ENCODE assay signal across 15 cellular contexts in the genomic region with DNA sequence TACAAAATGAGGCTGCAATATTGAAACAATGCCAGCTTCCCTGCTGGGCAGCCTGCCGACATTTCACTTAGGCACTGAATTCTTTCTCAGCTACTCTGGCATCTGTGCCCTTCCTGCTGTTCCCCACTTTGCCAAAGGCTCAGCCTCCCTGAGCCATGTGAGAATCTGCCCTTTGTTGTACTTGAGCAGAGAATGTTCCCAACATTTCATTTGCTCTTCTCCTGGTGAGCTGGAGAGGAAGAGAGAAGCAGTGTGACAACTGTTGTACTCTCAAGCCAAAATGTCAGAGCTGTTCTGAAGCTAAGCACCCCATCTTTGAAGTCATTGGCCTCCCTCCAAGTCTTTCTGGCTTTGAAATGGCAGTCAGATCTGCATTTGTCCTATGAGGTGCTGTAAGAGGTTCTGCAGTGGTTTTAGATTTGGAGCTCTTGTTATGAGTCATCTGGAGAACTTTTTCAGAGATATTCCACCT. TPM values are rescaled to one million over a fixed set of nuclear protein-coding genes. Genes with fewer than 3 reads are reported as not detected.
A peak's percentile ranks its signal among the peaks of the same experiment; 100 is the strongest.
DNase-seq lines count a peak whose midpoint lies in the region; ATAC-seq and TF ChIP-seq lines count a peak whose summit lies in the region.
"Had no signal": no experiment of that assay in that cellular context is flagged by ENCODE, and none has a peak within 500 bp of the region (broad histone marks: within the 10 kb centered on the region; RNA-seq: fewer than 3 reads in every experiment).

No MANE protein-coding gene starts in this region.

- H3K9me3 Mint-ChIP-seq in natural killer cell = no peaks in the 10 kb centered on the region
- H3K9me3 Mint-ChIP-seq: activated naive CD4-positive, alpha-beta T cell treated with anti-CD3 and anti-CD28 coated beads, Interleukin-2, amount 50 U/mL, for 24 hours; naive thymus-derived CD4-positive, alpha-beta T cell had no signal

- H3K27ac Mint-ChIP-seq in natural killer cell = no peak overlapping the region
- H3K27ac Mint-ChIP-seq: activated naive CD4-positive, alpha-beta T cell treated with anti-CD3 and anti-CD28 coated beads, Interleukin-2, amount 50 U/mL, for 24 hours; naive thymus-derived CD4-positive, alpha-beta T cell had no signal

- no peak for TF ChIP-seq CTCF in natural killer cell (IDR thresholded peaks at IDR 0.05)
- TF ChIP-seq CTCF in esophagus muscularis mucosa (IDR thresholded peaks at IDR 0.05) = no peak

- TF ChIP-seq POLR2A in esophagus muscularis mucosa (IDR thresholded peaks at IDR 0.05; ENCODE audit: low read depth) = no peak

- peak overlapping the region in 2 of 4 donors; percentile 14 to 39 for H3K27ac ChIP-seq in esophagus muscularis mucosa (replicated peaks in 1 of 4)
- H3K27ac ChIP-seq: hepatocyte had no signal

- no peak for TF ChIP-seq EP300 in esophagus muscularis mucosa (IDR thresholded peaks at IDR 0.05)

- H3K4me3 ChIP-seq in esophagus muscularis mucosa = no peak overlapping the region
- H3K4me3 ChIP-seq: HAP-1, hepatocyte had no signal

- intact Hi-C loops in natural killer cell (cut with micrococcal nuclease) = no loop called here
- intact Hi-C loops in esophagus muscularis mucosa (cut with DNase I) = no loop called here

- 40% methylated on average over 1 of the region's 1 CpG for WGBS in esophagus muscularis mucosa

- H3K36me3 ChIP-seq in esophagus muscularis mucosa = no peaks in the 10 kb centered on the region
- H3K36me3 ChIP-seq: HAP-1 had no signal

- ATAC-seq in GM18520 (IDR thresholded peaks at IDR 0.05; ENCODE audit: unreplicated experiment) (peak; percentile 71), HG03342 (IDR thresholded peaks at IDR 0.05; ENCODE audit: unreplicated experiment) (peak; percentile 75), natural killer cell (no peak)
- ATAC-seq: naive thymus-derived CD4-positive, alpha-beta T cell had no signal

- peaks cover 0 to 10% of the 10 kb centered on the region in 2 donors for H3K27me3 Mint-ChIP-seq in natural killer cell (ENCODE audit: low read depth in 2 of 2)

- peaks cover 0 to 4% (median 0%) of the 10 kb centered on the region in 4 donors for H3K27me3 ChIP-seq in esophagus muscularis mucosa
- H3K27me3 ChIP-seq: hepatocyte had no signal

- no peaks in the 10 kb centered on the region for H3K36me3 Mint-ChIP-seq in natural killer cell
- H3K36me3 Mint-ChIP-seq: activated naive CD4-positive, alpha-beta T cell treated with anti-CD3 and anti-CD28 coated beads, Interleukin-2, amount 50 U/mL, for 24 hours; naive thymus-derived CD4-positive, alpha-beta T cell had no signal

- no peaks in the 10 kb centered on the region for H3K9me3 ChIP-seq in esophagus muscularis mucosa
- H3K9me3 ChIP-seq: HAP-1, SK-N-SH had no signal

- peak; percentile 32 for DNase-seq in RPMI8226
- peak; percentile 25 for DNase-seq in pons (ENCODE audit: low spot score)
- no peak for DNase-seq in natural killer cell
- DNase-seq in NCI-H187 treated with DMSO at 0.1 percent for 48 hours (lab: John Stamatoyannopoulos, UW) = no peak
- no peak for DNase-seq in esophagus muscularis mucosa (ENCODE audit: extremely low spot score)
- no peak for DNase-seq in dedifferentiated amniotic fluid mesenchymal stem cell (ENCODE audit: extremely low spot score)
- DNase-seq: naive thymus-derived CD4-positive, alpha-beta T cell; NCI-H146; SK-N-SH; stimulated activated CD4-positive, alpha-beta T cell treated with anti-CD3 and anti-CD28 coated beads, Interleukin-2, amount 100 ng/mL, for 24 hours had no signal

- peaks cover 0 to 14% (median 3%) of the 10 kb centered on the region in 4 donors for H3K4me1 ChIP-seq in esophagus muscularis mucosa
- H3K4me1 ChIP-seq: HAP-1 had no signal

- H3K4me3 Mint-ChIP-seq in natural killer cell = no peak overlapping the region
- H3K4me3 Mint-ChIP-seq: activated naive CD4-positive, alpha-beta T cell treated with anti-CD3 and anti-CD28 coated beads, Interleukin-2, amount 50 U/mL, for 24 hours; naive thymus-derived CD4-positive, alpha-beta T cell had no signal

- H3K4me1 Mint-ChIP-seq in natural killer cell = peaks cover 6 to 26% of the 10 kb centered on the region in 2 donors
- H3K4me1 Mint-ChIP-seq: activated naive CD4-positive, alpha-beta T cell treated with anti-CD3 and anti-CD28 coated beads, Interleukin-2, amount 50 U/mL, for 24 hours; naive thymus-derived CD4-positive, alpha-beta T cell had no signal

RNA-seq across cellular contexts. Expression of gene LANCL3, which starts 32.5 kb away (rescaled TPM):
- total RNA-seq in natural killer cell = 1 to 10 TPM; 2.0 to 2.7 (median 2.6) TPM
- total RNA-seq in esophagus muscularis mucosa = 1 to 10 TPM in 3 of 4 donors, under 1 TPM in 1; 0.83 to 1.7 (median 1.5) TPM

Comparison
In these comparisons a context has a peak if more than half of its experiments do, and no peak if none do; other contexts are left out.
1. ATAC-seq: peak in GM18520 (single experiment) and HG03342 (single experiment); none in natural killer cell (0 of 3).
2. DNase-seq: peak in RPMI8226 (single experiment) and pons (single experiment); none in natural killer cell (single experiment), NCI-H187 treated with DMSO at 0.1 percent for 48 hours (single experiment), esophagus muscularis mucosa (single experiment) and dedifferentiated amniotic fluid mesenchymal stem cell (single experiment).